Comparison of ENCODE assay signal across 1 cellular context in the genomic region with DNA sequence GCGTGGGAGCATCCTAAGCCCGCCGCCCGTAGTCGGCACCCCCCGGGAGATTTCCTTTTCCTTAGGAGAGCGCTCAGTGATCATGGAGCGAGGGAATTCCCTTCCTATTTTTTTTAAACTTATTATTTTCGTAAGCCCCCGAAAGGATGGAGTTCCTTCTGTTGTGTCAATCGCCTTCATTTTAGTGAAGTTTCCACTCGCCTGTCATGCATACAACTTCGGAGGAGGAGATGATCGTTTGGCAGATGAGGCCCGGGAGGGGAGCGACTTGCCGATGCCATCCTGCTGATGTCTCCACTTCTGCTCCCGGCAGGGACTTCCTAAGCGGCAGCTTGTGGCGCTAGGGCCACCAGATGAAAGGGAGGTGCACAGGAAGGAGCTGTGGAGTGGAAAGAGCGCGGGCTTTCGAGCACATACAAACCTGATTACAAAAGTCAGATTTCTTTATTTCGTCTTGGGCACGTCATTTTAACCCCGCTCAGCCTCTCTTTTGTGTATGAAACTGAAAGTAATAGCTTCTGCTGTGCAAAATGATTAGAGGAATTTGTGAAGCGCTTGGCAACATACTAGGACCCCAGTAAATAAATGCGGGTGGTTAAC.
A peak's percentile ranks its signal among the peaks of the same experiment; 100 is the strongest.
TF ChIP-seq lines count a peak whose summit lies in the region.

A gene with protein sequence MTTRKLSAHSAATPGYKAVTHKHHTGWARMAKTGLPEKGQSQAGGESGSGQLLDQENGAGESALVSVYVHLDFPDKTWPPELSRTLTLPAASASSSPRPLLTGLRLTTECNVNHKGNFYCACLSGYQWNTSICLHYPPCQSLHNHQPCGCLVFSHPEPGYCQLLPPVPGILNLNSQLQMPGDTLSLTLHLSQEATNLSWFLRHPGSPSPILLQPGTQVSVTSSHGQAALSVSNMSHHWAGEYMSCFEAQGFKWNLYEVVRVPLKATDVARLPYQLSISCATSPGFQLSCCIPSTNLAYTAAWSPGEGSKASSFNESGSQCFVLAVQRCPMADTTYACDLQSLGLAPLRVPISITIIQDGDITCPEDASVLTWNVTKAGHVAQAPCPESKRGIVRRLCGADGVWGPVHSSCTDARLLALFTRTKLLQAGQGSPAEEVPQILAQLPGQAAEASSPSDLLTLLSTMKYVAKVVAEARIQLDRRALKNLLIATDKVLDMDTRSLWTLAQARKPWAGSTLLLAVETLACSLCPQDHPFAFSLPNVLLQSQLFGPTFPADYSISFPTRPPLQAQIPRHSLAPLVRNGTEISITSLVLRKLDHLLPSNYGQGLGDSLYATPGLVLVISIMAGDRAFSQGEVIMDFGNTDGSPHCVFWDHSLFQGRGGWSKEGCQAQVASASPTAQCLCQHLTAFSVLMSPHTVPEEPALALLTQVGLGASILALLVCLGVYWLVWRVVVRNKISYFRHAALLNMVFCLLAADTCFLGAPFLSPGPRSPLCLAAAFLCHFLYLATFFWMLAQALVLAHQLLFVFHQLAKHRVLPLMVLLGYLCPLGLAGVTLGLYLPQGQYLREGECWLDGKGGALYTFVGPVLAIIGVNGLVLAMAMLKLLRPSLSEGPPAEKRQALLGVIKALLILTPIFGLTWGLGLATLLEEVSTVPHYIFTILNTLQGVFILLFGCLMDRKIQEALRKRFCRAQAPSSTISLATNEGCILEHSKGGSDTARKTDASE (minus strand): TSS at position 336 of the 600 bp plus-strand sequence. CDS start 555 bp downstream, outside the sequence.

TF ChIP-seq in HepG2, 621 proteins besides CTCF, POLR2A, EP300 and RAD21 (continued from another document and continues in another):
- TF ChIP-seq ZSCAN31 (CRISPR knock-in tag; IDR thresholded peaks at IDR 0.05; ENCODE audit: low read depth) (no peak), ESRRA (CRISPR knock-in tag; IDR thresholded peaks at IDR 0.05; ENCODE audit: low read depth) (no peak), MATR3 (CRISPR knock-in tag; IDR thresholded peaks at IDR 0.05) (no peak), BORCS8-MEF2B (CRISPR knock-in tag; IDR thresholded peaks at IDR 0.05) (no peak), MIXL1 (CRISPR knock-in tag; IDR thresholded peaks at IDR 0.05) (no peak), FLYWCH1 (CRISPR knock-in tag; IDR thresholded peaks at IDR 0.05) (no peak), ZNF121 (CRISPR knock-in tag; IDR thresholded peaks at IDR 0.05) (0 out of 2 replicates have a peak, but pooled peaks have one; percentile 27), DNMT1 (CRISPR knock-in tag; IDR thresholded peaks at IDR 0.05) (0 out of 2 replicates have a peak, but pooled peaks have one; percentile 38), JUND (CRISPR knock-in tag; IDR thresholded peaks at IDR 0.05) (no peak), ATAD3A (CRISPR knock-in tag; IDR thresholded peaks at IDR 0.05) (no peak), NCOA2 (CRISPR knock-in tag; IDR thresholded peaks at IDR 0.05) (no peak), ATRX (CRISPR knock-in tag; IDR thresholded peaks at IDR 0.05; ENCODE audit: borderline replicate concordance) (no peak), JDP2 (CRISPR knock-in tag; IDR thresholded peaks at IDR 0.05; ENCODE audit: borderline replicate concordance) (no peak), GZF1 (CRISPR knock-in tag; IDR thresholded peaks at IDR 0.05) (peak; percentile 69; the same call in 1 of the 2 replicates), HHEX (CRISPR knock-in tag; IDR thresholded peaks at IDR 0.05) (no peak), MBD4 (IDR thresholded peaks at IDR 0.05; ENCODE audit: borderline replicate concordance, low read length) (no peak), ZNF7 (CRISPR knock-in tag; IDR thresholded peaks at IDR 0.05) (no peak), ZNF274 (CRISPR knock-in tag; IDR thresholded peaks at IDR 0.05) (no peak), IKZF4 (CRISPR knock-in tag; IDR thresholded peaks at IDR 0.05; ENCODE audit: borderline replicate concordance, low read depth, not compliant biosample characterization) (no peak), FOXC1 (CRISPR knock-in tag; IDR thresholded peaks at IDR 0.05; ENCODE audit: borderline replicate concordance) (no peak), SRSF9 (IDR thresholded peaks at IDR 0.05; ENCODE audit: borderline replicate concordance, insufficient read depth, low read depth, low read length, poor library complexity, severe bottlenecking) (no peak), ZFP82 (CRISPR knock-in tag; IDR thresholded peaks at IDR 0.05; ENCODE audit: borderline replicate concordance) (peak; percentile 49; the same call in 1 of the 2 replicates), SCMH1 (CRISPR knock-in tag; IDR thresholded peaks at IDR 0.05; ENCODE audit: borderline replicate concordance) (no peak)
- TF ChIP-seq, protein P1, sequence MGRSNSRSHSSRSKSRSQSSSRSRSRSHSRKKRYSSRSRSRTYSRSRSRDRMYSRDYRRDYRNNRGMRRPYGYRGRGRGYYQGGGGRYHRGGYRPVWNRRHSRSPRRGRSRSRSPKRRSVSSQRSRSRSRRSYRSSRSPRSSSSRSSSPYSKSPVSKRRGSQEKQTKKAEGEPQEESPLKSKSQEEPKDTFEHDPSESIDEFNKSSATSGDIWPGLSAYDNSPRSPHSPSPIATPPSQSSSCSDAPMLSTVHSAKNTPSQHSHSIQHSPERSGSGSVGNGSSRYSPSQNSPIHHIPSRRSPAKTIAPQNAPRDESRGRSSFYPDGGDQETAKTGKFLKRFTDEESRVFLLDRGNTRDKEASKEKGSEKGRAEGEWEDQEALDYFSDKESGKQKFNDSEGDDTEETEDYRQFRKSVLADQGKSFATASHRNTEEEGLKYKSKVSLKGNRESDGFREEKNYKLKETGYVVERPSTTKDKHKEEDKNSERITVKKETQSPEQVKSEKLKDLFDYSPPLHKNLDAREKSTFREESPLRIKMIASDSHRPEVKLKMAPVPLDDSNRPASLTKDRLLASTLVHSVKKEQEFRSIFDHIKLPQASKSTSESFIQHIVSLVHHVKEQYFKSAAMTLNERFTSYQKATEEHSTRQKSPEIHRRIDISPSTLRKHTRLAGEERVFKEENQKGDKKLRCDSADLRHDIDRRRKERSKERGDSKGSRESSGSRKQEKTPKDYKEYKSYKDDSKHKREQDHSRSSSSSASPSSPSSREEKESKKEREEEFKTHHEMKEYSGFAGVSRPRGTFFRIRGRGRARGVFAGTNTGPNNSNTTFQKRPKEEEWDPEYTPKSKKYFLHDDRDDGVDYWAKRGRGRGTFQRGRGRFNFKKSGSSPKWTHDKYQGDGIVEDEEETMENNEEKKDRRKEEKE (IDR thresholded peaks at IDR 0.05), result no peak
- TF ChIP-seq, protein P2, sequence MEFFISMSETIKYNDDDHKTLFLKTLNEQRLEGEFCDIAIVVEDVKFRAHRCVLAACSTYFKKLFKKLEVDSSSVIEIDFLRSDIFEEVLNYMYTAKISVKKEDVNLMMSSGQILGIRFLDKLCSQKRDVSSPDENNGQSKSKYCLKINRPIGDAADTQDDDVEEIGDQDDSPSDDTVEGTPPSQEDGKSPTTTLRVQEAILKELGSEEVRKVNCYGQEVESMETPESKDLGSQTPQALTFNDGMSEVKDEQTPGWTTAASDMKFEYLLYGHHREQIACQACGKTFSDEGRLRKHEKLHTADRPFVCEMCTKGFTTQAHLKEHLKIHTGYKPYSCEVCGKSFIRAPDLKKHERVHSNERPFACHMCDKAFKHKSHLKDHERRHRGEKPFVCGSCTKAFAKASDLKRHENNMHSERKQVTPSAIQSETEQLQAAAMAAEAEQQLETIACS (CRISPR knock-in tag; IDR thresholded peaks at IDR 0.05), result no peak
- TF ChIP-seq, protein P3, sequence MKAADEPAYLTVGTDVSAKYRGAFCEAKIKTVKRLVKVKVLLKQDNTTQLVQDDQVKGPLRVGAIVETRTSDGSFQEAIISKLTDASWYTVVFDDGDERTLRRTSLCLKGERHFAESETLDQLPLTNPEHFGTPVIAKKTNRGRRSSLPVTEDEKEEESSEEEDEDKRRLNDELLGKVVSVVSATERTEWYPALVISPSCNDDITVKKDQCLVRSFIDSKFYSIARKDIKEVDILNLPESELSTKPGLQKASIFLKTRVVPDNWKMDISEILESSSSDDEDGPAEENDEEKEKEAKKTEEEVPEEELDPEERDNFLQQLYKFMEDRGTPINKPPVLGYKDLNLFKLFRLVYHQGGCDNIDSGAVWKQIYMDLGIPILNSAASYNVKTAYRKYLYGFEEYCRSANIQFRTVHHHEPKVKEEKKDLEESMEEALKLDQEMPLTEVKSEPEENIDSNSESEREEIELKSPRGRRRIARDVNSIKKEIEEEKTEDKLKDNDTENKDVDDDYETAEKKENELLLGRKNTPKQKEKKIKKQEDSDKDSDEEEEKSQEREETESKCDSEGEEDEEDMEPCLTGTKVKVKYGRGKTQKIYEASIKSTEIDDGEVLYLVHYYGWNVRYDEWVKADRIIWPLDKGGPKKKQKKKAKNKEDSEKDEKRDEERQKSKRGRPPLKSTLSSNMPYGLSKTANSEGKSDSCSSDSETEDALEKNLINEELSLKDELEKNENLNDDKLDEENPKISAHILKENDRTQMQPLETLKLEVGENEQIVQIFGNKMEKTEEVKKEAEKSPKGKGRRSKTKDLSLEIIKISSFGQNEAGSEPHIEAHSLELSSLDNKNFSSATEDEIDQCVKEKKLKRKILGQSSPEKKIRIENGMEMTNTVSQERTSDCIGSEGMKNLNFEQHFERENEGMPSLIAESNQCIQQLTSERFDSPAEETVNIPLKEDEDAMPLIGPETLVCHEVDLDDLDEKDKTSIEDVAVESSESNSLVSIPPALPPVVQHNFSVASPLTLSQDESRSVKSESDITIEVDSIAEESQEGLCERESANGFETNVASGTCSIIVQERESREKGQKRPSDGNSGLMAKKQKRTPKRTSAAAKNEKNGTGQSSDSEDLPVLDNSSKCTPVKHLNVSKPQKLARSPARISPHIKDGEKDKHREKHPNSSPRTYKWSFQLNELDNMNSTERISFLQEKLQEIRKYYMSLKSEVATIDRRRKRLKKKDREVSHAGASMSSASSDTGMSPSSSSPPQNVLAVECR (CRISPR knock-in tag; IDR thresholded peaks at IDR 0.05; ENCODE audit: borderline replicate concordance), result no peak
- TF ChIP-seq, protein P4, sequence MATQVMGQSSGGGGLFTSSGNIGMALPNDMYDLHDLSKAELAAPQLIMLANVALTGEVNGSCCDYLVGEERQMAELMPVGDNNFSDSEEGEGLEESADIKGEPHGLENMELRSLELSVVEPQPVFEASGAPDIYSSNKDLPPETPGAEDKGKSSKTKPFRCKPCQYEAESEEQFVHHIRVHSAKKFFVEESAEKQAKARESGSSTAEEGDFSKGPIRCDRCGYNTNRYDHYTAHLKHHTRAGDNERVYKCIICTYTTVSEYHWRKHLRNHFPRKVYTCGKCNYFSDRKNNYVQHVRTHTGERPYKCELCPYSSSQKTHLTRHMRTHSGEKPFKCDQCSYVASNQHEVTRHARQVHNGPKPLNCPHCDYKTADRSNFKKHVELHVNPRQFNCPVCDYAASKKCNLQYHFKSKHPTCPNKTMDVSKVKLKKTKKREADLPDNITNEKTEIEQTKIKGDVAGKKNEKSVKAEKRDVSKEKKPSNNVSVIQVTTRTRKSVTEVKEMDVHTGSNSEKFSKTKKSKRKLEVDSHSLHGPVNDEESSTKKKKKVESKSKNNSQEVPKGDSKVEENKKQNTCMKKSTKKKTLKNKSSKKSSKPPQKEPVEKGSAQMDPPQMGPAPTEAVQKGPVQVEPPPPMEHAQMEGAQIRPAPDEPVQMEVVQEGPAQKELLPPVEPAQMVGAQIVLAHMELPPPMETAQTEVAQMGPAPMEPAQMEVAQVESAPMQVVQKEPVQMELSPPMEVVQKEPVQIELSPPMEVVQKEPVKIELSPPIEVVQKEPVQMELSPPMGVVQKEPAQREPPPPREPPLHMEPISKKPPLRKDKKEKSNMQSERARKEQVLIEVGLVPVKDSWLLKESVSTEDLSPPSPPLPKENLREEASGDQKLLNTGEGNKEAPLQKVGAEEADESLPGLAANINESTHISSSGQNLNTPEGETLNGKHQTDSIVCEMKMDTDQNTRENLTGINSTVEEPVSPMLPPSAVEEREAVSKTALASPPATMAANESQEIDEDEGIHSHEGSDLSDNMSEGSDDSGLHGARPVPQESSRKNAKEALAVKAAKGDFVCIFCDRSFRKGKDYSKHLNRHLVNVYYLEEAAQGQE (IDR thresholded peaks at IDR 0.05; ENCODE audit: borderline replicate concordance in 1 of 2, low read depth in 1 of 2, low read length in 2 of 2), result no peak
- TF ChIP-seq, protein P5, sequence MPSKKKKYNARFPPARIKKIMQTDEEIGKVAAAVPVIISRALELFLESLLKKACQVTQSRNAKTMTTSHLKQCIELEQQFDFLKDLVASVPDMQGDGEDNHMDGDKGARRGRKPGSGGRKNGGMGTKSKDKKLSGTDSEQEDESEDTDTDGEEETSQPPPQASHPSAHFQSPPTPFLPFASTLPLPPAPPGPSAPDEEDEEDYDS (CRISPR knock-in tag; IDR thresholded peaks at IDR 0.05), result no peak
- TF ChIP-seq, protein P6, sequence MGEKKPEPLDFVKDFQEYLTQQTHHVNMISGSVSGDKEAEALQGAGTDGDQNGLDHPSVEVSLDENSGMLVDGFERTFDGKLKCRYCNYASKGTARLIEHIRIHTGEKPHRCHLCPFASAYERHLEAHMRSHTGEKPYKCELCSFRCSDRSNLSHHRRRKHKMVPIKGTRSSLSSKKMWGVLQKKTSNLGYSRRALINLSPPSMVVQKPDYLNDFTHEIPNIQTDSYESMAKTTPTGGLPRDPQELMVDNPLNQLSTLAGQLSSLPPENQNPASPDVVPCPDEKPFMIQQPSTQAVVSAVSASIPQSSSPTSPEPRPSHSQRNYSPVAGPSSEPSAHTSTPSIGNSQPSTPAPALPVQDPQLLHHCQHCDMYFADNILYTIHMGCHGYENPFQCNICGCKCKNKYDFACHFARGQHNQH (CRISPR knock-in tag; IDR thresholded peaks at IDR 0.05), result no peak
- TF ChIP-seq, protein P7, sequence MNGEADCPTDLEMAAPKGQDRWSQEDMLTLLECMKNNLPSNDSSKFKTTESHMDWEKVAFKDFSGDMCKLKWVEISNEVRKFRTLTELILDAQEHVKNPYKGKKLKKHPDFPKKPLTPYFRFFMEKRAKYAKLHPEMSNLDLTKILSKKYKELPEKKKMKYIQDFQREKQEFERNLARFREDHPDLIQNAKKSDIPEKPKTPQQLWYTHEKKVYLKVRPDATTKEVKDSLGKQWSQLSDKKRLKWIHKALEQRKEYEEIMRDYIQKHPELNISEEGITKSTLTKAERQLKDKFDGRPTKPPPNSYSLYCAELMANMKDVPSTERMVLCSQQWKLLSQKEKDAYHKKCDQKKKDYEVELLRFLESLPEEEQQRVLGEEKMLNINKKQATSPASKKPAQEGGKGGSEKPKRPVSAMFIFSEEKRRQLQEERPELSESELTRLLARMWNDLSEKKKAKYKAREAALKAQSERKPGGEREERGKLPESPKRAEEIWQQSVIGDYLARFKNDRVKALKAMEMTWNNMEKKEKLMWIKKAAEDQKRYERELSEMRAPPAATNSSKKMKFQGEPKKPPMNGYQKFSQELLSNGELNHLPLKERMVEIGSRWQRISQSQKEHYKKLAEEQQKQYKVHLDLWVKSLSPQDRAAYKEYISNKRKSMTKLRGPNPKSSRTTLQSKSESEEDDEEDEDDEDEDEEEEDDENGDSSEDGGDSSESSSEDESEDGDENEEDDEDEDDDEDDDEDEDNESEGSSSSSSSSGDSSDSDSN (CRISPR knock-in tag; IDR thresholded peaks at IDR 0.05), result peak; percentile 35; the same call in 1 of the 2 replicates
- TF ChIP-seq, protein P8, sequence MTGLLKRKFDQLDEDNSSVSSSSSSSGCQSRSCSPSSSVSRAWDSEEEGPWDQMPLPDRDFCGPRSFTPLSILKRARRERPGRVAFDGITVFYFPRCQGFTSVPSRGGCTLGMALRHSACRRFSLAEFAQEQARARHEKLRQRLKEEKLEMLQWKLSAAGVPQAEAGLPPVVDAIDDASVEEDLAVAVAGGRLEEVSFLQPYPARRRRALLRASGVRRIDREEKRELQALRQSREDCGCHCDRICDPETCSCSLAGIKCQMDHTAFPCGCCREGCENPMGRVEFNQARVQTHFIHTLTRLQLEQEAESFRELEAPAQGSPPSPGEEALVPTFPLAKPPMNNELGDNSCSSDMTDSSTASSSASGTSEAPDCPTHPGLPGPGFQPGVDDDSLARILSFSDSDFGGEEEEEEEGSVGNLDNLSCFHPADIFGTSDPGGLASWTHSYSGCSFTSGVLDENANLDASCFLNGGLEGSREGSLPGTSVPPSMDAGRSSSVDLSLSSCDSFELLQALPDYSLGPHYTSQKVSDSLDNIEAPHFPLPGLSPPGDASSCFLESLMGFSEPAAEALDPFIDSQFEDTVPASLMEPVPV (CRISPR knock-in tag; IDR thresholded peaks at IDR 0.05), result no peak
